Comparison of ENCODE assay signal across 8 cellular contexts in genomic region chr18:13562494-13563029, GRCh38.
A peak's percentile ranks its signal among the peaks of the same experiment; 100 is the strongest.
DNase-seq lines count a peak whose midpoint lies in the region; ATAC-seq and TF ChIP-seq lines count a peak whose summit lies in the region.

No MANE protein-coding gene starts in this region.

- H3K4me3 Mint-ChIP-seq in activated B cell treated with CpG ODN at 0.5 μM for 24 hours, result peak overlapping the region; percentile 84

- H3K27ac ChIP-seq in substantia nigra (ENCODE audit: low read depth, low read length, poor library complexity, severe bottlenecking), result peak overlapping the region; percentile 99

- DNase-seq in activated B cell treated with CpG ODN at 0.5 μM for 24 hours, result peak; percentile 53
- DNase-seq in Right ventricle myocardium superior, result no peak
- DNase-seq in substantia nigra (lab: John Stamatoyannopoulos, UW), result peak in 2 of 49 donors; percentile 22 to 28
- DNase-seq in H4 (ENCODE audit: low spot score), result no peak
- DNase-seq in SW480 (ENCODE audit: low spot score), result no peak

- CTCF ChIA-PET in activated B cell treated with CpG ODN at 0.5 μM for 24 hours (lab: Charles Lee), result interaction anchor here (0.8 to 7.7 kb wide), 7 partner anchors 15 to 163 kb away, joined by 3 to 171 read pairs (median 4); partner anchors contain the start of genes FAM210A and RNMT

- no peaks in the 10 kb centered on the region for H3K36me3 Mint-ChIP-seq in activated B cell treated with CpG ODN at 0.5 μM for 24 hours (ENCODE audit: low read depth)

- H3K27ac Mint-ChIP-seq in activated B cell treated with CpG ODN at 0.5 μM for 24 hours, result peak overlapping the region; percentile 99

- peaks cover 87% of the 10 kb centered on the region for H3K4me1 Mint-ChIP-seq in activated B cell treated with CpG ODN at 0.5 μM for 24 hours

- intact Hi-C loops in activated B cell treated with CpG ODN at 0.5 μM for 24 hours (cut with micrococcal nuclease) (loop anchor here (1.0 to 5.0 kb wide), 6 partner anchors 15 to 1186 kb away; partner anchors contain the start of gene AFG3L2), Right ventricle myocardium superior (cut with DNase I) (loop anchor here (5.0 kb wide), 1 partner anchor 50 kb away; no protein-coding TSS in a partner anchor)

- ATAC-seq in GM18517 (IDR thresholded peaks at IDR 0.05; ENCODE audit: unreplicated experiment) (peak; percentile 68), HG02870 (IDR thresholded peaks at IDR 0.05; ENCODE audit: unreplicated experiment) (peak; percentile 62), activated B cell treated with CpG ODN at 0.5 μM for 24 hours (ENCODE audit: low read depth) (peak; percentile 67), Right ventricle myocardium superior (ENCODE audit: poor library complexity) (peak; percentile 60), SK-N-SH treated with all-trans-retinoic acid at 6 μM for 48 hours (no peak)

- no peaks in the 10 kb centered on the region for H3K9me3 Mint-ChIP-seq in activated B cell treated with CpG ODN at 0.5 μM for 24 hours

- POLR2A ChIA-PET in activated B cell treated with CpG ODN at 0.5 μM for 24 hours (lab: Charles Lee), result interaction anchor here (0.7 to 7.5 kb wide), 17 partner anchors 9 to 860 kb away, joined by 3 to 560 read pairs (median 5); partner anchors contain the start of genes CEP76, FAM210A and RNMT

- H3K27me3 Mint-ChIP-seq in activated B cell treated with CpG ODN at 0.5 μM for 24 hours, result no peaks in the 10 kb centered on the region

- TF ChIP-seq CTCF in activated B cell treated with CpG ODN at 0.5 μM for 24 hours (IDR thresholded peaks at IDR 0.05), result no peak

TF ChIP-seq in SK-N-SH treated with all-trans-retinoic acid at 6 μM for 48 hours, 23 proteins besides CTCF, POLR2A, EP300 and RAD21:
- no peak for TF ChIP-seq ARNTL (CRISPR knock-in tag; IDR thresholded peaks at IDR 0.05; ENCODE audit: borderline replicate concordance, low read depth)
- TF ChIP-seq ZNF70 (CRISPR knock-in tag; IDR thresholded peaks at IDR 0.05), result no peak
- no peak for TF ChIP-seq BACH2 (CRISPR knock-in tag; IDR thresholded peaks at IDR 0.05; ENCODE audit: borderline replicate concordance)
- no peak for TF ChIP-seq RARB (CRISPR knock-in tag; IDR thresholded peaks at IDR 0.05)
- no peak for TF ChIP-seq ISL1 (CRISPR knock-in tag; IDR thresholded peaks at IDR 0.05)
- TF ChIP-seq ZC3H10 (CRISPR knock-in tag; IDR thresholded peaks at IDR 0.05), result no peak
- no peak for TF ChIP-seq GLIS3 (CRISPR knock-in tag; IDR thresholded peaks at IDR 0.05)
- TF ChIP-seq TOX (CRISPR knock-in tag; IDR thresholded peaks at IDR 0.05; ENCODE audit: borderline replicate concordance), result no peak
- TF ChIP-seq, protein P1, sequence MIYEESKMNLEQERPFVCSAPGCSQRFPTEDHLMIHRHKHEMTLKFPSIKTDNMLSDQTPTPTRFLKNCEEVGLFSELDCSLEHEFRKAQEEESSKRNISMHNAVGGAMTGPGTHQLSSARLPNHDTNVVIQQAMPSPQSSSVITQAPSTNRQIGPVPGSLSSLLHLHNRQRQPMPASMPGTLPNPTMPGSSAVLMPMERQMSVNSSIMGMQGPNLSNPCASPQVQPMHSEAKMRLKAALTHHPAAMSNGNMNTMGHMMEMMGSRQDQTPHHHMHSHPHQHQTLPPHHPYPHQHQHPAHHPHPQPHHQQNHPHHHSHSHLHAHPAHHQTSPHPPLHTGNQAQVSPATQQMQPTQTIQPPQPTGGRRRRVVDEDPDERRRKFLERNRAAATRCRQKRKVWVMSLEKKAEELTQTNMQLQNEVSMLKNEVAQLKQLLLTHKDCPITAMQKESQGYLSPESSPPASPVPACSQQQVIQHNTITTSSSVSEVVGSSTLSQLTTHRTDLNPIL (CRISPR knock-in tag; IDR thresholded peaks at IDR 0.05; ENCODE audit: low read depth), result no peak
- no peak for TF ChIP-seq ESRRG (CRISPR knock-in tag; IDR thresholded peaks at IDR 0.05)
- TF ChIP-seq POU6F1 (CRISPR knock-in tag; IDR thresholded peaks at IDR 0.05; ENCODE audit: borderline replicate concordance, low read depth), result no peak
